Comparison of ENCODE assay signal across 12 cellular contexts in genomic region chr1:20575544-20576056, GRCh38. TPM values are rescaled to one million over a fixed set of nuclear protein-coding genes. Genes with fewer than 3 reads are reported as not detected.
"Had no signal": no experiment of that assay in that cellular context is flagged by ENCODE, and none has a peak within 500 bp of the region (broad histone marks: within the 10 kb centered on the region; RNA-seq: fewer than 3 reads in every experiment).

No MANE protein-coding gene starts in this region.

- H3K4me3 Mint-ChIP-seq: activated naive CD8-positive, alpha-beta T cell treated with anti-CD3 and anti-CD28 coated beads, Interleukin-2, amount 10 ng/mL, durations not matched to agents 7 days and 5 days; activated T-cell treated with anti-CD3 and anti-CD28 coated beads, Interleukin-2, amount 50 U/mL, for 24 hours; natural killer cell; type B pancreatic cell had no signal

- H3K9me3 ChIP-seq: prostate gland had no signal

- H3K9me3 Mint-ChIP-seq: activated naive CD8-positive, alpha-beta T cell treated with anti-CD3 and anti-CD28 coated beads, Interleukin-2, amount 10 ng/mL, durations not matched to agents 7 days and 5 days; natural killer cell; type B pancreatic cell had no signal

- H3K4me3 ChIP-seq: esophagus muscularis mucosa, prostate gland, spleen had no signal

- H3K4me1 Mint-ChIP-seq: natural killer cell had no signal

- H3K36me3 ChIP-seq: esophagus muscularis mucosa, prostate gland, spleen had no signal

- H3K27ac ChIP-seq: esophagus muscularis mucosa, foreskin keratinocyte, prostate gland had no signal

- H3K4me1 ChIP-seq: prostate gland had no signal

- H3K36me3 Mint-ChIP-seq: activated naive CD8-positive, alpha-beta T cell treated with anti-CD3 and anti-CD28 coated beads, Interleukin-2, amount 10 ng/mL, durations not matched to agents 7 days and 5 days; natural killer cell; type B pancreatic cell had no signal

- H3K27ac Mint-ChIP-seq: activated naive CD8-positive, alpha-beta T cell treated with anti-CD3 and anti-CD28 coated beads, Interleukin-2, amount 10 ng/mL, durations not matched to agents 7 days and 5 days; activated T-cell treated with anti-CD3 and anti-CD28 coated beads, Interleukin-2, amount 50 U/mL, for 24 hours; natural killer cell; type B pancreatic cell had no signal

- DNase-seq: cerebellar nuclear complex; stimulated activated naive CD4-positive, alpha-beta T cell treated with Interleukin-2 at 50 U/mL for 16 hours had no signal

RNA-seq across cellular contexts. Expression of gene CDA, which starts 13.3 kb away (rescaled TPM):
- total RNA-seq: activated CD8-positive, alpha-beta memory T cell treated with anti-CD3 and anti-CD28 coated beads for 36 hours; activated naive CD8-positive, alpha-beta T cell treated with anti-CD3 and anti-CD28 coated beads, Interleukin-2, amount 10 ng/mL, durations not matched to agents 7 days and 5 days had no signal

RNA-seq across cellular contexts. Expression of gene FAM43B, which starts 23.2 kb away (rescaled TPM):
- total RNA-seq: activated CD8-positive, alpha-beta memory T cell treated with anti-CD3 and anti-CD28 coated beads for 36 hours; activated naive CD8-positive, alpha-beta T cell treated with anti-CD3 and anti-CD28 coated beads, Interleukin-2, amount 10 ng/mL, durations not matched to agents 7 days and 5 days; dermis blood vessel endothelial cell; foreskin keratinocyte; natural killer cell had no signal
